Comparison of ENCODE assay signal across 8 cellular contexts in genomic region chr1:55215194-55216021, GRCh38. TPM values are rescaled to one million over a fixed set of nuclear protein-coding genes. Genes with fewer than 3 reads are reported as not detected.
A peak's percentile ranks its signal among the peaks of the same experiment; 100 is the strongest.
DNase-seq lines count a peak whose midpoint lies in the region; ATAC-seq, FAIRE-seq and TF ChIP-seq lines count a peak whose summit lies in the region.

TSS of gene USP24 (minus strand) at chr1:55215364. CDS start at chr1:55215113, 251 bp downstream.

- peak within 1 kb of the TSS; percentile 7 for H2AFZ ChIP-seq in HepG2 (ENCODE audit: low read length)

- H3K9me3 ChIP-seq in HepG2 (ENCODE audit: low read length): no peaks in the 10 kb centered on the region

- no peaks in the 10 kb centered on the region for H3K9me3 Mint-ChIP-seq in dendritic cell treated with granulocyte-macrophage colony-stimulating factor and Interleukin-4, amounts not matched to agents 40 ng/mL and 50 ng/mL, for 4 days

- H3K9ac ChIP-seq in HepG2 (ENCODE audit: insufficient read depth, low read depth, low read length): peak within 1 kb of the TSS; percentile 97

- BruUV-seq in HepG2 (replicated peaks; lab: Mats Ljungman, UMichigan): no TSS peak

- TF ChIP-seq RAD21 in HepG2 (CRISPR knock-in tag; IDR thresholded peaks at IDR 0.05): no peak; the same call in 1 of the 2 replicates

- H3K4me1 ChIP-seq in HepG2 (ENCODE audit: insufficient read depth, low read length): peaks cover 50% of the 10 kb centered on the region

- peak within 1 kb of the TSS; percentile 93 for H3K4me2 ChIP-seq in HepG2 (ENCODE audit: low read depth, low read length)

- H3K36me3 Mint-ChIP-seq in dendritic cell treated with granulocyte-macrophage colony-stimulating factor and Interleukin-4, amounts not matched to agents 40 ng/mL and 50 ng/mL, for 4 days (ENCODE audit: low read depth): peaks cover 12% of the 10 kb centered on the region

- in situ Hi-C loops in HepG2 (cut with HindIII; ENCODE audit: extremely low pct_ligation_motif_present, low pct_unique_long_range_greater_than_20kb): no loop called here

- POLR2A ChIA-PET in HepG2 (lab: Yijun Ruan, JAX): interaction anchor here (1.1 to 3.8 kb wide), 2 partner anchors 18 to 29 kb away, joined by 3 to 26 read pairs; no protein-coding TSS in a partner anchor

- H3K27ac Mint-ChIP-seq in dendritic cell treated with granulocyte-macrophage colony-stimulating factor and Interleukin-4, amounts not matched to agents 40 ng/mL and 50 ng/mL, for 4 days: peak within 1 kb of the TSS; percentile 92

- peak within 1 kb of the TSS; percentile 91 for H3K4me3 Mint-ChIP-seq in dendritic cell treated with granulocyte-macrophage colony-stimulating factor and Interleukin-4, amounts not matched to agents 40 ng/mL and 50 ng/mL, for 4 days

- H3K4me1 Mint-ChIP-seq in dendritic cell treated with granulocyte-macrophage colony-stimulating factor and Interleukin-4, amounts not matched to agents 40 ng/mL and 50 ng/mL, for 4 days (ENCODE audit: low read depth): peaks cover 70% of the 10 kb centered on the region

- no peaks in the 10 kb centered on the region for H4K20me1 ChIP-seq in HepG2 (ENCODE audit: insufficient read depth, low read length)

- TF ChIP-seq CTCF in HepG2 (CRISPR knock-in tag; IDR thresholded peaks at IDR 0.05): no peak

- peak; percentile 32 to 39 for DNase-seq in AML-193 (lab: John Stamatoyannopoulos, UW)
- DNase-seq in NCI-H510A (lab: John Stamatoyannopoulos, UW): peak; percentile 67
- peak; percentile 60 to 70 for DNase-seq in activated CD4-positive, alpha-beta T cell treated with anti-CD3 and anti-CD28 coated beads, Interleukin-2, amount 50 U/mL, for 24 hours (ENCODE audit: low read depth in 1 of 2, low spot score in 1 of 2)
- DNase-seq in HepG2 (ENCODE audit: low spot score): peak; percentile 63
- DNase-seq in stimulated activated CD4-positive, alpha-beta T cell treated with anti-CD3 and anti-CD28 coated beads, Interleukin-4, amount 100 ng/mL, for 1 hour: peak; percentile 78

- intact Hi-C loops in dendritic cell treated with granulocyte-macrophage colony-stimulating factor and Interleukin-4, amounts not matched to agents 40 ng/mL and 50 ng/mL, for 4 days (cut with micrococcal nuclease): loop anchor here (2.0 kb wide), 1 partner anchor 61 kb away; no protein-coding TSS in a partner anchor
- intact Hi-C loops in HepG2 (cut with micrococcal nuclease; ENCODE audit: unreplicated experiment): loop anchor here (2.0 to 10.0 kb wide), 2 partner anchors 51 to 61 kb away; no protein-coding TSS in a partner anchor

- CTCF ChIA-PET in HepG2 (lab: Yijun Ruan, JAX; ENCODE audit: low intra/inter-chr PET ratio, low total read pairs): no interaction called here

- H3K27me3 ChIP-seq in HepG2 (ENCODE audit: control insufficient read depth in 1 of 2, insufficient read depth in 2 of 2, low read length in 2 of 2): no peaks in the 10 kb centered on the region; a peak in 1 of 5 replicates

- TF ChIP-seq POLR2A in HepG2 (IDR thresholded peaks at IDR 0.05; ENCODE audit: insufficient read depth in 1 of 2, low read depth in 2 of 2, low read length in 2 of 2): peak; percentile 67 to 81

- peak within 1 kb of the TSS; percentile 90 for H3K27ac ChIP-seq in HepG2 (ENCODE audit: extremely low read length, insufficient read depth, low read length)

- TF ChIP-seq EP300 in HepG2 (IDR thresholded peaks at IDR 0.05; ENCODE audit: low read depth in 2 of 2, low read length in 2 of 2): no peak
- TF ChIP-seq EP300 in HepG2 (CRISPR knock-in tag; IDR thresholded peaks at IDR 0.05; ENCODE audit: borderline replicate concordance): peak; percentile 50

- no peaks in the 10 kb centered on the region for H3K27me3 Mint-ChIP-seq in dendritic cell treated with granulocyte-macrophage colony-stimulating factor and Interleukin-4, amounts not matched to agents 40 ng/mL and 50 ng/mL, for 4 days

- H3K36me3 ChIP-seq in HepG2 (replicated peaks in 1 of 2; ENCODE audit: control insufficient read depth in 1 of 2, insufficient read depth in 2 of 2, low read length in 2 of 2): no peaks in the 10 kb centered on the region; a peak in 1 of 5 replicates

- no peak for FAIRE-seq in HepG2 (lab: Jason Lieb, UNC)

- under 1% methylated on average over 31 of the region's 96 CpGs for WGBS in HepG2 (ENCODE audit: low lambda C conversion rate)

- ATAC-seq in GM19023 (IDR thresholded peaks at IDR 0.05; ENCODE audit: unreplicated experiment) (peak; percentile 79), HG03159 (IDR thresholded peaks at IDR 0.05; ENCODE audit: unreplicated experiment) (peak; percentile 65), HepG2 (peak; percentile 91)

- peaks cover 52% of the 10 kb centered on the region for H3K79me2 ChIP-seq in HepG2 (ENCODE audit: insufficient read depth, low read length)

- peak within 1 kb of the TSS; percentile 87 to 98 (median 94) for H3K4me3 ChIP-seq in HepG2 (replicated peaks in 1 of 3; ENCODE audit: insufficient read depth in 1 of 3, low read depth in 2 of 3, low read length in 3 of 3)

TF ChIP-seq in HepG2, 621 proteins besides CTCF, POLR2A, EP300 and RAD21 (continues in another document):
- peak; percentile 83 for TF ChIP-seq BHLHE40 (IDR thresholded peaks at IDR 0.05; ENCODE audit: low read length)
- peak; percentile 54 for TF ChIP-seq ISL2 (CRISPR knock-in tag; IDR thresholded peaks at IDR 0.05)
- no peak for TF ChIP-seq PCBP2 (optimal IDR thresholded peaks at IDR 0.05; ENCODE audit: low read depth, low read length, poor library complexity, severe bottlenecking)
- 0 out of 2 replicates have a peak, but pooled peaks have one; percentile 35 for TF ChIP-seq BCL6 (CRISPR knock-in tag; IDR thresholded peaks at IDR 0.05)
- TF ChIP-seq SETDB1 (CRISPR knock-in tag; IDR thresholded peaks at IDR 0.05; ENCODE audit: borderline replicate concordance): no peak
- TF ChIP-seq ZNF7 (CRISPR knock-in tag; IDR thresholded peaks at IDR 0.05): no peak
- TF ChIP-seq THAP9 (CRISPR knock-in tag; IDR thresholded peaks at IDR 0.05; ENCODE audit: borderline replicate concordance): peak; percentile 58; the same call in 1 of the 2 replicates
- TF ChIP-seq RXRB (CRISPR knock-in tag; IDR thresholded peaks at IDR 0.05; ENCODE audit: borderline replicate concordance): peak; percentile 63; the same call in 1 of the 2 replicates
- no peak for TF ChIP-seq CHD4 (IDR thresholded peaks at IDR 0.05; ENCODE audit: borderline replicate concordance, low read length)
- no peak for TF ChIP-seq SMARCC2 (IDR thresholded peaks at IDR 0.05)
- no peak for TF ChIP-seq ZNF549 (CRISPR knock-in tag; IDR thresholded peaks at IDR 0.05)
- TF ChIP-seq KMT2A (CRISPR knock-in tag; IDR thresholded peaks at IDR 0.05): peak; percentile 94
- no peak for TF ChIP-seq IRX3 (CRISPR knock-in tag; IDR thresholded peaks at IDR 0.05; ENCODE audit: borderline replicate concordance, low read depth)

RNA-seq across cellular contexts. Expression of gene USP24, which starts in this region (rescaled TPM):
- total RNA-seq in HepG2 (2016; rRNA removed; fragmentation: Illumina TruSeq; extraction: Trizol): 47.6 and 59.5 TPM in 2 replicates
- 4.1 and 5.1 TPM in 2 replicates for total RNA-seq in HepG2 (2016; cell fraction: cytosol; rRNA removed; fragmentation: Illumina TruSeq; extraction: Trizol; ENCODE audit: low read depth)
- total RNA-seq in HepG2 (2016; cell fraction: insoluble cytoplasmic fraction; rRNA removed; fragmentation: Illumina TruSeq; extraction: Trizol): 41.1 and 53.7 TPM in 2 replicates
- total RNA-seq in HepG2 (2016; cell fraction: membrane; rRNA removed; fragmentation: Illumina TruSeq; extraction: Trizol): 12.0 and 12.6 TPM in 2 replicates
- 76.5 and 77.4 TPM in 2 replicates for total RNA-seq in HepG2 (2016; cell fraction: nucleus; rRNA removed; fragmentation: Illumina TruSeq; extraction: Trizol)
- 17.2 and 18.8 TPM in 2 replicates for polyA plus RNA-seq in HepG2 (2011; rRNA removed)
- 9.7 and 11.6 TPM in 2 replicates for polyA plus RNA-seq in HepG2 (2011; cell fraction: cytosol; rRNA removed)
- 39.7 and 46.5 TPM in 2 replicates for polyA plus RNA-seq in HepG2 (2011; cell fraction: nucleus; rRNA removed)
- polyA plus RNA-seq in HepG2 (2012): 24.9 and 34.6 TPM in 2 replicates
- polyA plus RNA-seq in HepG2 (2016; cell fraction: cytosol; fragmentation: Illumina TruSeq; extraction: Trizol; ENCODE audit: low read depth): 1.2 and 1.6 TPM in 2 replicates
- 34.7 and 34.9 TPM in 2 replicates for polyA plus RNA-seq in HepG2 (2016; cell fraction: insoluble cytoplasmic fraction; fragmentation: Illumina TruSeq; extraction: Trizol; ENCODE audit: low read depth)
- 3.3 and 5.2 TPM in 2 replicates for polyA plus RNA-seq in HepG2 (2016; cell fraction: membrane; fragmentation: Illumina TruSeq; extraction: Trizol; ENCODE audit: low read depth)
- 84.4 and 87.2 TPM in 2 replicates for polyA plus RNA-seq in HepG2 (2016; cell fraction: nucleus; fragmentation: Illumina TruSeq; extraction: Trizol; ENCODE audit: insufficient read depth, low read depth)
- polyA minus RNA-seq in HepG2 (2011; rRNA and poly(A)+ RNA removed; ENCODE audit: low replicate concordance): 35.1 and 36.7 TPM in 2 replicates
- 23.3 and 27.0 TPM in 2 replicates for polyA minus RNA-seq in HepG2 (2011; cell fraction: cytosol; rRNA and poly(A)+ RNA removed)
- 181 and 197 TPM in 2 replicates for polyA minus RNA-seq in HepG2 (2011; cell fraction: nucleus; rRNA and poly(A)+ RNA removed)

Comparison
In these comparisons a context has a peak if more than half of its experiments do, and no peak if none do; other contexts are left out.
1. Peak in every context shown above with its lines: DNase-seq, ATAC-seq, H3K4me3 ChIP-seq and H3K27ac ChIP-seq.